In genomic region chr17:76104140-76104895, GRCh38 we compare ENCODE assay signal across 2 cellular contexts.
TF ChIP-seq lines count a peak whose summit lies in the region.

No MANE protein-coding gene starts in this region.

TF ChIP-seq in A549, 52 proteins besides CTCF, POLR2A, EP300 and RAD21:
- TF ChIP-seq EHMT2 (IDR thresholded peaks at IDR 0.05; ENCODE audit: low read depth) (0 out of 2 replicates have a peak, but pooled peaks have one; percentile 30), SMC3 (IDR thresholded peaks at IDR 0.05) (no peak)
- TF ChIP-seq, protein P1, sequence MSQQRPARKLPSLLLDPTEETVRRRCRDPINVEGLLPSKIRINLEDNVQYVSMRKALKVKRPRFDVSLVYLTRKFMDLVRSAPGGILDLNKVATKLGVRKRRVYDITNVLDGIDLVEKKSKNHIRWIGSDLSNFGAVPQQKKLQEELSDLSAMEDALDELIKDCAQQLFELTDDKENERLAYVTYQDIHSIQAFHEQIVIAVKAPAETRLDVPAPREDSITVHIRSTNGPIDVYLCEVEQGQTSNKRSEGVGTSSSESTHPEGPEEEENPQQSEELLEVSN (IDR thresholded peaks at IDR 0.05; ENCODE audit: borderline replicate concordance, low read depth), result peak; percentile 29; the same call in 1 of the 2 replicates

TF ChIP-seq in IMR-90, 13 proteins besides CTCF, POLR2A, EP300 and RAD21:
- TF ChIP-seq NFE2L2 (IDR thresholded peaks at IDR 0.05; ENCODE audit: low read depth, low read length), result no peak
- TF ChIP-seq CEBPB (IDR thresholded peaks at IDR 0.05; ENCODE audit: low read depth, low read length), result no peak
- TF ChIP-seq, protein P2, sequence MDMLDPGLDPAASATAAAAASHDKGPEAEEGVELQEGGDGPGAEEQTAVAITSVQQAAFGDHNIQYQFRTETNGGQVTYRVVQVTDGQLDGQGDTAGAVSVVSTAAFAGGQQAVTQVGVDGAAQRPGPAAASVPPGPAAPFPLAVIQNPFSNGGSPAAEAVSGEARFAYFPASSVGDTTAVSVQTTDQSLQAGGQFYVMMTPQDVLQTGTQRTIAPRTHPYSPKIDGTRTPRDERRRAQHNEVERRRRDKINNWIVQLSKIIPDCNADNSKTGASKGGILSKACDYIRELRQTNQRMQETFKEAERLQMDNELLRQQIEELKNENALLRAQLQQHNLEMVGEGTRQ (IDR thresholded peaks at IDR 0.05; ENCODE audit: low read depth, low read length), result no peak
- no peak for TF ChIP-seq RFX5 (IDR thresholded peaks at IDR 0.05; ENCODE audit: low read depth, low read length)
- TF ChIP-seq MAFK (IDR thresholded peaks at IDR 0.05; ENCODE audit: low read depth, low read length), result no peak
- TF ChIP-seq MAZ (IDR thresholded peaks at IDR 0.05; ENCODE audit: borderline replicate concordance, low read depth, low read length), result no peak
- no peak for TF ChIP-seq BHLHE40 (IDR thresholded peaks at IDR 0.05; ENCODE audit: low read depth, low read length)
- no peak for TF ChIP-seq FOS (IDR thresholded peaks at IDR 0.05; ENCODE audit: low read depth, low read length)
